ENCODE assay signal across 8 cellular contexts in the genomic region with DNA sequence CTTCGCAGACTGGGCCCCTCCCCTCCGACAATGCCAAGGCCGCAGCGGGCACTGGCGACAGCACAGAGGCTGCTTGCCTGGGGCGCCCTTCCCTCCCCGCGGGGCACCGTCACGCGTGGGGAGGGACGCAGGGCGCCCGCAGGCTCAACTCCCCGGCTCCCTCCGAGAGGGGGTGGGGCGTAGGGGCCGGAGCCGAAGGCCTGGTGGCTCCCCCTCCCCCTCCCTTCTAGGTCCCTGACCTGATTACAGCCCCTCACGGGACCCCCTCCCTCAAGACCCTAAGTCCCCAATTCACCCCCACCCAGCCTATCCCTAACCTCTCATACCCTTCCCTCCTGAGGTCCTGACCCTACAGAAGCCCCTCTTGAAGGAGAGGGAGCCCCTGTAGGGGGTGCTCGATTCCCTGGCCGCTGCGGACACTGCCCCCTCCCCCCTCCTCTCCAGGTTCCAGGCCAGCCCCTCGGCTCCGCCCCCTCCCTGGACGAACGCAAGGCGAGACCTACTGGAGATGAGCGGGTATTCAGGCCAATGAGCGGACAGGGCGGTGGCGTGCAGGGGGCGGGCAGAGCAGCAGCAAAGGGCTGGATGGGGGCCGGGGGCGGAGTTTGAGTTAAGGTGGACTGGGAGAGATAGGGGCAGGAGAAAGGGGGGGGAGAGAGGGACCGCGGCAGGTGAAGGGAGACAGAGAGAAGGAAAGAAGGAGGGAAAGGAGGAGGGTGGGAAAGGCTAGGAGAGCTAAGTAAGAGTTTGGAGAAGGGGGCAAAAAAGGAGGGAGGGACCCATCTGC. TPM values are rescaled to one million over a fixed set of nuclear protein-coding genes. Genes with fewer than 3 reads are reported as not detected.
A peak's percentile ranks its signal among the peaks of the same experiment; 100 is the strongest.
DNase-seq lines count a peak whose midpoint lies in the region; ATAC-seq lines count a peak whose summit lies in the region.

No MANE protein-coding gene starts in this region.

- DNase-seq in CD1c-positive myeloid dendritic cell (ENCODE audit: extremely low spot score) = peak; percentile 98
- DNase-seq in HT-29 (ENCODE audit: low spot score) = peak; percentile 98
- DNase-seq in NK-92 (lab: John Stamatoyannopoulos, UW; ENCODE audit: unreplicated experiment) = peak; percentile 75
- peak; percentile 98 for DNase-seq in activated CD8-positive, alpha-beta memory T cell treated with anti-CD3 and anti-CD28 coated beads for 24 hours
- peak; percentile 85 for DNase-seq in effector CD8-positive, alpha-beta T cell (lab: John Stamatoyannopoulos, UW)
- peak; percentile 100 for DNase-seq in medulla oblongata (ENCODE audit: extremely low spot score)
- DNase-seq in stimulated activated CD4-positive, alpha-beta T cell treated with anti-CD3 and anti-CD28 coated beads, TNF-alpha, amount 100 ng/mL, for 4 hours (ENCODE audit: low read depth in 3 of 3) = peak; percentile 96 to 97 (median 97)

- ATAC-seq in GM19438 (IDR thresholded peaks at IDR 0.05; ENCODE audit: low read depth, unreplicated experiment) = peak; percentile 31

RNA-seq across cellular contexts. Expression of a gene that starts 0.7 kb away (rescaled TPM):
- 81.9 and 83.4 TPM in 2 replicates for total RNA-seq in HT-29 (2014; rRNA removed; shearing (Covaris generic))

RNA-seq across cellular contexts. Expression of a gene that starts 8.5 kb away (rescaled TPM):
- total RNA-seq in HT-29 (2014; rRNA removed; shearing (Covaris generic)) = 0.16 and 0.18 TPM in 2 replicates

RNA-seq across cellular contexts. Expression of a gene that starts 18.7 kb away (rescaled TPM):
- total RNA-seq in HT-29 (2014; rRNA removed; shearing (Covaris generic)) = 83.1 and 85.5 TPM in 2 replicates

RNA-seq across cellular contexts. Expression of a gene that starts 27.4 kb away (rescaled TPM):
- total RNA-seq in HT-29 (2014; rRNA removed; shearing (Covaris generic)) = 189 and 196 TPM in 2 replicates

RNA-seq across cellular contexts. Expression of a gene that starts 31.3 kb away (rescaled TPM):
- 112 and 120 TPM in 2 replicates for total RNA-seq in HT-29 (2014; rRNA removed; shearing (Covaris generic))

Comparison
In these comparisons a context has a peak if more than half of its experiments do, and no peak if none do; other contexts are left out.
1. Peak in every context shown above with its lines: DNase-seq and ATAC-seq.